Comparison of ENCODE assay signal across 20 cellular contexts in genomic region chr10:91344117-91344856, GRCh38.
A peak's percentile ranks its signal among the peaks of the same experiment; 100 is the strongest.
DNase-seq lines count a peak whose midpoint lies in the region; ATAC-seq, FAIRE-seq and TF ChIP-seq lines count a peak whose summit lies in the region.
"Had no signal": no experiment of that assay in that cellular context is flagged by ENCODE, and none has a peak within 500 bp of the region (broad histone marks: within the 10 kb centered on the region; RNA-seq: fewer than 3 reads in every experiment).

No MANE protein-coding gene starts in this region.

- in situ Hi-C loops in K562 (cut with MboI) = no loop called here

- H3K9ac ChIP-seq in K562 (ENCODE audit: insufficient read depth in 1 of 2, low read depth in 2 of 2, low read length in 2 of 2) (no peak overlapping the region), keratinocyte (ENCODE audit: control insufficient read depth, extremely low read depth, insufficient read depth, low read length) (no peak overlapping the region)

- no peak for ATAC-seq in K562
- no peak for ATAC-seq in left cardiac atrium
- ATAC-seq in HG02970 (IDR thresholded peaks at IDR 0.05; ENCODE audit: low FRiP score, unreplicated experiment) = no peak
- ATAC-seq: GM23338 had no signal

- H3K4me2 ChIP-seq in K562 (ENCODE audit: insufficient read depth, low read length) (no peak overlapping the region), keratinocyte (ENCODE audit: control insufficient read depth, extremely low read depth, insufficient read depth, low read depth, low read length) (no peak overlapping the region)
- H3K4me2 ChIP-seq: GM23338 had no signal

- H2AFZ ChIP-seq in K562 (ENCODE audit: low read depth, low read length) (no peak overlapping the region), keratinocyte (ENCODE audit: control insufficient read depth, low read length) (no peak overlapping the region)
- H2AFZ ChIP-seq: GM23338 had no signal

- FAIRE-seq in K562 (lab: Jason Lieb, UNC) (no peak), keratinocyte (lab: Jason Lieb, UNC) (peak; percentile 69)
- FAIRE-seq: A204.1, GM12892, GM18507, H54 had no signal

- H3K79me2 ChIP-seq in K562 (ENCODE audit: control insufficient read depth, insufficient read depth, low read length) (no peaks in the 10 kb centered on the region), keratinocyte (ENCODE audit: control insufficient read depth, insufficient read depth, low read length) (no peaks in the 10 kb centered on the region)

- H3K4me3 ChIP-seq in K562 = no peak overlapping the region
- no peak overlapping the region for H3K4me3 ChIP-seq in keratinocyte (ENCODE audit: control insufficient read depth in 2 of 3, extremely low read depth in 1 of 3, insufficient read depth in 2 of 3, low read depth in 1 of 3, low read length in 3 of 3)
- H3K4me3 ChIP-seq: GM23338 had no signal

- TF ChIP-seq CTCF in K562 (IDR thresholded peaks at IDR 0.05 in 2 of 3, conservative IDR thresholded peaks at IDR 0.05 in 1 of 3; ENCODE audit: insufficient read depth in 2 of 3, low read depth in 1 of 3, low read length in 3 of 3) (no peak), keratinocyte (optimal IDR thresholded peaks at IDR 0.05 in 1 of 3, IDR thresholded peaks at IDR 0.05 in 1 of 3, conservative IDR thresholded peaks at IDR 0.05 in 1 of 3; ENCODE audit: extremely low read depth in 1 of 3, insufficient read depth in 2 of 3, low read length in 3 of 3) (no peak)

- no peaks in the 10 kb centered on the region for H3K9me1 ChIP-seq in K562 (ENCODE audit: control insufficient read depth, insufficient read depth, low read length)
- no peaks in the 10 kb centered on the region for H3K9me1 ChIP-seq in keratinocyte (ENCODE audit: control insufficient read depth, extremely low read depth, insufficient read depth, low read length)

- H3K27me3 ChIP-seq in K562 (ENCODE audit: control insufficient read depth in 2 of 2, insufficient read depth in 2 of 2, low read length in 2 of 2) (no peaks in the 10 kb centered on the region), keratinocyte (ENCODE audit: control insufficient read depth, extremely low read depth, insufficient read depth, low read length) (no peaks in the 10 kb centered on the region)
- H3K27me3 ChIP-seq: BE2C had no signal

- no peak for TF ChIP-seq RAD21 in K562 (CRISPR knock-in tag; conservative IDR thresholded peaks at IDR 0.05 in 1 of 2, IDR thresholded peaks at IDR 0.05 in 1 of 2)

- no peaks in the 10 kb centered on the region; a peak in 1 of 5 replicates for H3K4me1 ChIP-seq in K562 (replicated peaks in 1 of 2; ENCODE audit: control insufficient read depth in 2 of 2, insufficient read depth in 2 of 2, low read length in 2 of 2)
- H3K4me1 ChIP-seq in keratinocyte (ENCODE audit: control insufficient read depth, extremely low read depth, insufficient read depth, low read length) = peaks cover 28% of the 10 kb centered on the region
- H3K4me1 ChIP-seq: BE2C had no signal

- CTCF ChIA-PET in K562 (lab: Yijun Ruan, JAX; ENCODE audit: low intra/inter-chr PET ratio) = no interaction called here

- BruUV-seq in K562 (replicated peaks; lab: Mats Ljungman, UMichigan) = no TSS peak

- intact Hi-C loops in K562 (cut with micrococcal nuclease) (no loop called here), left cardiac atrium (cut with DNase I) (no loop called here)

- no peaks in the 10 kb centered on the region for H4K20me1 ChIP-seq in K562 (replicated peaks; ENCODE audit: control insufficient read depth, insufficient read depth, low read length)
- H4K20me1 ChIP-seq in keratinocyte (ENCODE audit: control insufficient read depth, extremely low read depth, insufficient read depth, low read length) = no peaks in the 10 kb centered on the region

- H3K27ac ChIP-seq in K562 (ENCODE audit: extremely low read depth, low read depth, low read length) (no peak overlapping the region), epithelial cell of prostate (no peak overlapping the region), keratinocyte (ENCODE audit: control insufficient read depth, insufficient read depth, low read length) (no peak overlapping the region)
- H3K27ac ChIP-seq: HL-60 had no signal

- TF ChIP-seq EP300 in K562 (IDR thresholded peaks at IDR 0.05; ENCODE audit: low read length) = no peak

- WGBS in K562 (ENCODE audit: insufficient coverage, low coverage, missing lambda C conversion rate) = under 1% methylated on average over 9 of the region's 11 CpGs

- POLR2A ChIA-PET in K562 (lab: Yijun Ruan, JAX) = no interaction called here

- dilution Hi-C loops in keratinocyte (cut with MboI; ENCODE audit: extremely low pct_ligation_motif_present, low sequenced_read_pairs) = no loop called here

- DNase-seq in K562 (ENCODE audit: extremely low read depth in 1 of 4, low spot score in 3 of 4) (no peak), epithelial cell of prostate (ENCODE audit: low read depth, low spot score) (peak; percentile 29), keratinocyte (ENCODE audit: low read depth, low spot score) (no peak), NCI-H510A treated with DMSO at 0.1 percent for 48 hours (lab: John Stamatoyannopoulos, UW) (no peak), left cardiac atrium (no peak)
- DNase-seq: ACHN; BE2C; C1 segment of cervical spinal cord; CD4-positive, CD25-positive, alpha-beta regulatory T cell; CD8-positive, alpha-beta memory T cell; COR-L47; GDM1; HCEC 1CT had no signal

- H3K9me3 ChIP-seq in K562 (replicated peaks; ENCODE audit: control insufficient read depth, insufficient read depth, low read depth, low read length) = no peaks in the 10 kb centered on the region
- H3K9me3 ChIP-seq in keratinocyte (ENCODE audit: control insufficient read depth, low read depth, low read length) = peaks cover 6% of the 10 kb centered on the region
- H3K9me3 ChIP-seq: BE2C had no signal

- H3K36me3 ChIP-seq in K562 (ENCODE audit: control insufficient read depth, insufficient read depth, low read length) (no peaks in the 10 kb centered on the region), keratinocyte (ENCODE audit: control insufficient read depth in 2 of 2, extremely low read depth in 1 of 2, insufficient read depth in 2 of 2, low read length in 2 of 2) (no peaks in the 10 kb centered on the region)
- H3K36me3 ChIP-seq: BE2C had no signal

- no peak for TF ChIP-seq POLR2A in K562 (conservative IDR thresholded peaks at IDR 0.05)

TF ChIP-seq in K562, 482 proteins besides CTCF, POLR2A, EP300 and RAD21:
- TF ChIP-seq RFX5 (IDR thresholded peaks at IDR 0.05; ENCODE audit: low read depth, low read length) = no peak
- TF ChIP-seq MCM5 (IDR thresholded peaks at IDR 0.05; ENCODE audit: low read depth) = no peak
- TF ChIP-seq ZNF57 (CRISPR knock-in tag; IDR thresholded peaks at IDR 0.05) = peak; percentile 97
- TF ChIP-seq MAX (CRISPR knock-in tag; IDR thresholded peaks at IDR 0.05) = no peak
